Comparison of ENCODE assay signal across 8 cellular contexts in genomic region chr10:49407552-49408137, GRCh38. TPM values are rescaled to one million over a fixed set of nuclear protein-coding genes. Genes with fewer than 3 reads are reported as not detected.
DNase-seq lines count a peak whose midpoint lies in the region; ATAC-seq and TF ChIP-seq lines count a peak whose summit lies in the region.

No MANE protein-coding gene starts in this region.

- no peak overlapping the region for H3K9ac ChIP-seq in DND-41 (ENCODE audit: low read depth, low read length)
- no peak overlapping the region for H3K9ac ChIP-seq in mesendoderm (ENCODE audit: low read length)

- no peaks in the 10 kb centered on the region for H3K9me3 Mint-ChIP-seq in activated CD4-positive, alpha-beta memory T cell treated with anti-CD3 and anti-CD28 coated beads for 36 hours

- H3K4me3 ChIP-seq in DND-41 (ENCODE audit: low read depth in 1 of 2, low read length in 2 of 2) = no peak overlapping the region
- no peak overlapping the region for H3K4me3 ChIP-seq in mesendoderm (ENCODE audit: low read length)

- no peaks in the 10 kb centered on the region for H3K36me3 ChIP-seq in DND-41 (ENCODE audit: insufficient read depth, low read length)
- no peaks in the 10 kb centered on the region for H3K36me3 ChIP-seq in mesendoderm (ENCODE audit: control insufficient read depth, insufficient read depth, low read length)

- no peak overlapping the region for H3K18ac ChIP-seq in mesendoderm (ENCODE audit: low read length)

- peak; percentile 80 for DNase-seq in DND-41
- DNase-seq in NCI-H526 treated with DMSO at 0.1 percent for 48 hours (lab: John Stamatoyannopoulos, UW) = peak; percentile 10
- DNase-seq in activated CD4-positive, alpha-beta memory T cell treated with anti-CD3 and anti-CD28 coated beads for 36 hours = peak; percentile 79
- peak; percentile 58 for DNase-seq in effector CD4-positive, alpha-beta T cell
- DNase-seq in mesendoderm = peak; percentile 84
- DNase-seq in stimulated activated CD8-positive, alpha-beta memory T cell treated with anti-CD3 and anti-CD28 coated beads, Interleukin-15, amount 100 ng/mL, for 48 hours (ENCODE audit: low read depth in 2 of 2) = peak; percentile 38 to 40

- H3K4me2 ChIP-seq in DND-41 (ENCODE audit: insufficient read depth, low read length) (no peak overlapping the region), mesendoderm (ENCODE audit: low read length) (no peak overlapping the region)

- peaks cover 27% of the 10 kb centered on the region for H3K27me3 Mint-ChIP-seq in activated CD4-positive, alpha-beta memory T cell treated with anti-CD3 and anti-CD28 coated beads for 36 hours

- H3K79me1 ChIP-seq in mesendoderm (ENCODE audit: low read length) = no peaks in the 10 kb centered on the region

- H4K8ac ChIP-seq in mesendoderm (ENCODE audit: low read depth, low read length) = no peak overlapping the region

- H3K36me3 Mint-ChIP-seq in activated CD4-positive, alpha-beta memory T cell treated with anti-CD3 and anti-CD28 coated beads for 36 hours = no peaks in the 10 kb centered on the region

- TF ChIP-seq CTCF in DND-41 (IDR thresholded peaks at IDR 0.05; ENCODE audit: borderline replicate concordance, extremely low read depth, low read length, poor library complexity, severe bottlenecking) = peak; percentile 94

- peak; percentile 95 for ATAC-seq in DND-41 (ENCODE audit: insufficient read depth, low read depth)
- peak; percentile 58 for ATAC-seq in HG02610 (IDR thresholded peaks at IDR 0.05; ENCODE audit: unreplicated experiment)
- no peak for ATAC-seq in GM19463 (IDR thresholded peaks at IDR 0.05; ENCODE audit: unreplicated experiment)

- H2BK15ac ChIP-seq in mesendoderm (replicated peaks; ENCODE audit: low read depth) = no peak overlapping the region

- H2AFZ ChIP-seq in DND-41 (ENCODE audit: low read depth, low read length) = no peak overlapping the region

- H3K9me3 ChIP-seq in DND-41 (ENCODE audit: insufficient read depth, low read length, severe bottlenecking) = no peaks in the 10 kb centered on the region

- no peaks in the 10 kb centered on the region for H3K79me2 ChIP-seq in DND-41 (ENCODE audit: insufficient read depth, low read length)
- H3K79me2 ChIP-seq in mesendoderm (ENCODE audit: control insufficient read depth, insufficient read depth, low read length) = no peaks in the 10 kb centered on the region

- H3K4ac ChIP-seq in mesendoderm (ENCODE audit: low read depth, low read length) = no peak overlapping the region

- no peaks in the 10 kb centered on the region for H3K4me1 ChIP-seq in DND-41 (ENCODE audit: insufficient read depth, low read length)
- H3K4me1 ChIP-seq in mesendoderm (ENCODE audit: control insufficient read depth, low read depth, low read length) = no peaks in the 10 kb centered on the region

- intact Hi-C loops in activated CD4-positive, alpha-beta memory T cell treated with anti-CD3 and anti-CD28 coated beads for 36 hours (cut with micrococcal nuclease) = loop anchor here (1.0 to 5.0 kb wide), 3 partner anchors 105 to 750 kb away; no protein-coding TSS in a partner anchor

- H2BK120ac ChIP-seq in mesendoderm (ENCODE audit: low read depth, low read length) = no peak overlapping the region

- H2BK5ac ChIP-seq in mesendoderm (ENCODE audit: low read length) = no peak overlapping the region

- H3K23ac ChIP-seq in mesendoderm (ENCODE audit: low read length) = no peak overlapping the region

- WGBS in mesendoderm (ENCODE audit: extremely low coverage, insufficient coverage, low lambda C conversion rate) = no CpG with 5 or more reads among the region's 2 CpGs

- no peak overlapping the region for H3K27ac ChIP-seq in DND-41 (ENCODE audit: low read length)
- H3K27ac ChIP-seq in mesendoderm (ENCODE audit: low read depth, low read length) = no peak overlapping the region

- no peak overlapping the region for H3K56ac ChIP-seq in mesendoderm (ENCODE audit: low read length)

- no peak overlapping the region for H4K5ac ChIP-seq in mesendoderm (ENCODE audit: low read length)

- POLR2A ChIA-PET in activated CD4-positive, alpha-beta memory T cell treated with anti-CD3 and anti-CD28 coated beads for 36 hours (lab: Charles Lee) = no interaction called here

- no peaks in the 10 kb centered on the region for H3K4me1 Mint-ChIP-seq in activated CD4-positive, alpha-beta memory T cell treated with anti-CD3 and anti-CD28 coated beads for 36 hours (ENCODE audit: low read depth)

- H3K27ac Mint-ChIP-seq in activated CD4-positive, alpha-beta memory T cell treated with anti-CD3 and anti-CD28 coated beads for 36 hours = no peak overlapping the region

- no peak overlapping the region for H3K4me3 Mint-ChIP-seq in activated CD4-positive, alpha-beta memory T cell treated with anti-CD3 and anti-CD28 coated beads for 36 hours

- no peak overlapping the region for H2AK5ac ChIP-seq in mesendoderm (ENCODE audit: low read length)

- peaks cover 8% of the 10 kb centered on the region for H4K20me1 ChIP-seq in DND-41 (ENCODE audit: insufficient read depth, low read length)

- H3K27me3 ChIP-seq in DND-41 (ENCODE audit: insufficient read depth, low read length, poor library complexity) = peaks cover 21% of the 10 kb centered on the region
- H3K27me3 ChIP-seq in mesendoderm (ENCODE audit: insufficient read depth, low read length, poor library complexity) = no peaks in the 10 kb centered on the region

- CTCF ChIA-PET in activated CD4-positive, alpha-beta memory T cell treated with anti-CD3 and anti-CD28 coated beads for 36 hours (lab: Charles Lee) = interaction anchor here (0.6 to 4.8 kb wide), 45 partner anchors 9 to 799 kb away, joined by 3 to 114 read pairs (median 4); partner anchors contain the start of genes ERCC6 and TMEM273

RNA-seq across cellular contexts. Expression of gene DRGX, which starts 11.8 kb away (rescaled TPM):
- not detected for total RNA-seq in activated CD4-positive, alpha-beta memory T cell treated with anti-CD3 and anti-CD28 coated beads for 36 hours
- not detected for polyA plus RNA-seq in mesendoderm (2013, experiment 1 of 2)
- polyA plus RNA-seq in mesendoderm (2013, experiment 2 of 2) = not detected

Comparison
In these comparisons a context has a peak if more than half of its experiments do, and no peak if none do; other contexts are left out.
1. DNase-seq: peak in every context shown above with its lines; median percentile 84 in mesendoderm; 80 in DND-41; 79 in activated CD4-positive, alpha-beta memory T cell treated with anti-CD3 and anti-CD28 coated beads for 36 hours; 58 in effector CD4-positive, alpha-beta T cell; 39 in stimulated activated CD8-positive, alpha-beta memory T cell treated with anti-CD3 and anti-CD28 coated beads, Interleukin-15, amount 100 ng/mL, for 48 hours; 10 in NCI-H526 treated with DMSO at 0.1 percent for 48 hours.